ENCODE assay signal across 9 cellular contexts in genomic region chr9:121261107-121261460, GRCh38. TPM values are rescaled to one million over a fixed set of nuclear protein-coding genes. Genes with fewer than 3 reads are reported as not detected.
DNase-seq lines count a peak whose midpoint lies in the region; ATAC-seq and TF ChIP-seq lines count a peak whose summit lies in the region.
"Had no signal": no experiment of that assay in that cellular context is flagged by ENCODE, and none has a peak within 500 bp of the region (broad histone marks: within the 10 kb centered on the region; RNA-seq: fewer than 3 reads in every experiment).

No MANE protein-coding gene starts in this region.

- peak overlapping the region; percentile 79 for H3K27ac ChIP-seq in muscle layer of colon (ENCODE audit: low read depth, low read length)
- H3K27ac ChIP-seq in testis = no peak overlapping the region

- intact Hi-C loops in testis (cut with DNase I; ENCODE audit: low total_unique reads) = loop anchor here (10.0 kb wide), 1 partner anchor 46 kb away; no protein-coding TSS in a partner anchor

- H3K27me3 ChIP-seq in muscle layer of colon (ENCODE audit: control insufficient read depth in 1 of 2, insufficient read depth in 2 of 2, low read length in 2 of 2) (no peaks in the 10 kb centered on the region), testis (no peaks in the 10 kb centered on the region)

- H3K4me1 ChIP-seq in muscle layer of colon (ENCODE audit: insufficient read depth, low read length) (peaks cover 40% of the 10 kb centered on the region), testis (no peaks in the 10 kb centered on the region)

- DNase-seq in COLO668 (lab: John Stamatoyannopoulos, UW; ENCODE audit: unreplicated experiment) (peak; percentile 43), NCI-H2029 treated with DMSO at 0.1 percent for 48 hours (lab: John Stamatoyannopoulos, UW) (peak; percentile 41), dermis blood vessel endothelial cell (peak; percentile 79), testis (no peak), SKM-1 treated with dmso at 0.1 percent for 144 hours (lab: John Stamatoyannopoulos, UW; ENCODE audit: unreplicated experiment) (no peak)
- DNase-seq: DND-41 had no signal

- H3K4me3 ChIP-seq in muscle layer of colon (ENCODE audit: low read depth in 1 of 2, low read length in 2 of 2) = no peak overlapping the region
- no peak overlapping the region for H3K4me3 ChIP-seq in testis

- WGBS in testis, 2 donors = 35 to 62% methylated on average over 4 of the region's 4 CpGs

- H3K9ac ChIP-seq in muscle layer of colon (ENCODE audit: low read length) = peak overlapping the region; percentile 4

- H3K36me3 ChIP-seq in muscle layer of colon (ENCODE audit: insufficient read depth, low read length) = no peaks in the 10 kb centered on the region
- no peaks in the 10 kb centered on the region for H3K36me3 ChIP-seq in testis (ENCODE audit: low read depth, missing control alignments)

- no peak for TF ChIP-seq CTCF in testis (IDR thresholded peaks at IDR 0.05)

- no peak for ATAC-seq in GM18517 (IDR thresholded peaks at IDR 0.05; ENCODE audit: unreplicated experiment)
- ATAC-seq in GM21619 (IDR thresholded peaks at IDR 0.05; ENCODE audit: unreplicated experiment) = no peak

- H3K9me3 ChIP-seq in muscle layer of colon (ENCODE audit: low read length) (no peaks in the 10 kb centered on the region), testis (no peaks in the 10 kb centered on the region)

- TF ChIP-seq POLR2A in testis (IDR thresholded peaks at IDR 0.05) = no peak

RNA-seq across cellular contexts. Expression of gene GSN, which starts 6.9 kb away (rescaled TPM):
- 350 and 1,127 TPM in 2 replicates for total RNA-seq in dermis blood vessel endothelial cell
- total RNA-seq in testis = 100 to 1,000 TPM; 206 to 356 TPM
- polyA plus RNA-seq in testis (ENCODE audit: insufficient read depth, low read depth, low replicate concordance) = 392 TPM

RNA-seq across cellular contexts. Expression of gene RAB14, which starts 59.4 kb away (rescaled TPM):
- total RNA-seq in dermis blood vessel endothelial cell (28.9 and 54.8 TPM in 2 replicates), testis (10 to 100 TPM; 44.6 to 51.1 TPM)
- polyA plus RNA-seq in testis (ENCODE audit: insufficient read depth, low read depth, low replicate concordance) = 66.7 TPM

Comparison
In these comparisons a context has a peak if more than half of its experiments do, and no peak if none do; other contexts are left out.
1. DNase-seq: peak in COLO668 (single experiment), NCI-H2029 treated with DMSO at 0.1 percent for 48 hours (single experiment) and dermis blood vessel endothelial cell (single experiment); none in testis (single experiment) and SKM-1 treated with dmso at 0.1 percent for 144 hours (single experiment).